ENCODE assay signal across 21 cellular contexts in the genomic region with DNA sequence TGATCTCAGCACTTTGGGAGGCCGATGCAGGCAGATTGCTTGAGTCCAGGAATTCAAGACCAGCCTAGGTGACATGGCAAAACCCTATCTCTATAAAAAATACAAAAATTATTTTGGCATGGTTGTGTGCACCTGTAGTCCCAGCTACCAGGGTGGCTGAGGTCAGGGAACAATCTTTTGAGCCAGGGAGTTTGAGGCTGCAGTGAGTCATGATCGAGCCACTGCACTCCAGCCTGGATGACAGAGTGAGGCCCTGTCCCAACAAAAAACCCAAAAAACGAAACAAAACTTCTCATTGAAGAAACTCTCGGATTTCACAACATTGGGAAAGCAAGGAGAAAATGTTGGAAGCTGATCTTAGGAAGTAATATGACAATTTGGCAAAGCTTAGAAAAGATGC.
"Had no signal": no experiment of that assay in that cellular context is flagged by ENCODE, and none has a peak within 500 bp of the region (broad histone marks: within the 10 kb centered on the region; RNA-seq: fewer than 3 reads in every experiment).

No MANE protein-coding gene starts in this region.

- H2AFZ ChIP-seq: hepatocyte had no signal

- H3K36me3 ChIP-seq: pancreas, prostate gland, right lobe of liver, spleen, tibial nerve, upper lobe of right lung had no signal

- H3K27me3 ChIP-seq: hepatocyte, pancreas, right lobe of liver, spleen, testis, tibial nerve, upper lobe of right lung had no signal

- H3K4me3 ChIP-seq: coronary artery, hepatocyte, pancreas, prostate gland, right lobe of liver, spleen, testis, tibial nerve, upper lobe of right lung had no signal

- H3K27ac ChIP-seq: coronary artery, hepatocyte, pancreas, prostate gland, right lobe of liver, spleen, testis, upper lobe of right lung had no signal

- H3K4me2 ChIP-seq: hepatocyte had no signal

- ATAC-seq: pancreas; right lobe of liver; stimulated activated memory B cell treated with anti-CD40 and anti-IgM and Interleukin-4, amounts not matched to agents 10 μg/mL and 1 μg/mL and 100 μg/mL, for 72 hours; upper lobe of right lung had no signal

- DNase-seq: effector CD4-positive, alpha-beta T cell; endodermal cell; foreskin fibroblast; kidney; left cardiac atrium; mesendoderm; naive B cell; occipital lobe; pancreas; right lobe of liver; spleen; stimulated activated CD4-positive, alpha-beta T cell treated with anti-CD3 and anti-CD28 coated beads, Interleukin-15, amount 100 ng/mL, for 24 hours; stimulated activated CD4-positive, alpha-beta T cell treated with anti-CD3 and anti-CD28 coated beads, Interleukin-1b, Interleukin-23, amount 100 ng/mL, for 48 hours; stimulated activated CD4-positive, alpha-beta T cell treated with anti-CD3 and anti-CD28 coated beads, Interleukin-4, amount 100 ng/mL, for 24 hours; testis; upper lobe of right lung had no signal

- H3K9me3 ChIP-seq: pancreas, prostate gland, right lobe of liver, testis, tibial nerve, upper lobe of right lung had no signal

- H3K4me1 ChIP-seq: pancreas, prostate gland, right lobe of liver, spleen, upper lobe of right lung had no signal
